Comparison of ENCODE assay signal across 6 cellular contexts in genomic region chr17:41810659-41811548, GRCh38.
DNase-seq lines count a peak whose midpoint lies in the region; ATAC-seq and TF ChIP-seq lines count a peak whose summit lies in the region.

No MANE protein-coding gene starts in this region.

- TF ChIP-seq CTCF in retinal pigment epithelial cell (conservative IDR thresholded peaks at IDR 0.05; ENCODE audit: low read depth, low read length) = no peak

- no peak for ATAC-seq in HG03565 (IDR thresholded peaks at IDR 0.05; ENCODE audit: unreplicated experiment)

- H3K4me3 ChIP-seq in retinal pigment epithelial cell (ENCODE audit: low read length) = peak overlapping the region; percentile 63

- DNase-seq in NCI-H510A treated with DMSO at 0.1 percent for 48 hours (lab: John Stamatoyannopoulos, UW) = peak; percentile 45
- DNase-seq in NCI-H510A (lab: John Stamatoyannopoulos, UW) = no peak
- peak; percentile 18 for DNase-seq in effector CD4-positive, alpha-beta T cell
- no peak for DNase-seq in retinal pigment epithelial cell (ENCODE audit: low read depth)
- no peak for DNase-seq in DMS 273 treated with DMSO at 0.1 percent for 48 hours (lab: John Stamatoyannopoulos, UW)

Comparison
In these comparisons a context has a peak if more than half of its experiments do, and no peak if none do; other contexts are left out.
1. DNase-seq: peak in NCI-H510A treated with DMSO at 0.1 percent for 48 hours (single experiment) and effector CD4-positive, alpha-beta T cell (single experiment); none in NCI-H510A (single experiment), retinal pigment epithelial cell (single experiment) and DMS 273 treated with DMSO at 0.1 percent for 48 hours (single experiment).